In genomic region chr6:3651698-3652229, GRCh38 we compare ENCODE assay signal across 24 cellular contexts.
"Had no signal": no experiment of that assay in that cellular context is flagged by ENCODE, and none has a peak within 500 bp of the region (broad histone marks: within the 10 kb centered on the region; RNA-seq: fewer than 3 reads in every experiment).

No MANE protein-coding gene starts in this region.

- H3K4me3 Mint-ChIP-seq: dendritic cell treated with granulocyte-macrophage colony-stimulating factor and Interleukin-4, amounts not matched to agents 40 ng/mL and 50 ng/mL, for 4 days; effector memory CD8-positive, alpha-beta T cell; endodermal cell; mesothelial cell of epicardium had no signal

- H3K4me1 Mint-ChIP-seq: mesothelial cell of epicardium had no signal

- H3K27ac Mint-ChIP-seq: dendritic cell treated with granulocyte-macrophage colony-stimulating factor and Interleukin-4, amounts not matched to agents 40 ng/mL and 50 ng/mL, for 4 days; effector memory CD8-positive, alpha-beta T cell; endodermal cell; mesothelial cell of epicardium had no signal

- H3K79me2 ChIP-seq: hepatocyte had no signal

- FAIRE-seq: endometrium, frontal cortex, islet of Langerhans, keratinocyte had no signal

- H3K9me3 Mint-ChIP-seq: dendritic cell treated with granulocyte-macrophage colony-stimulating factor and Interleukin-4, amounts not matched to agents 40 ng/mL and 50 ng/mL, for 4 days; effector memory CD8-positive, alpha-beta T cell had no signal

- H3K27me3 Mint-ChIP-seq: dendritic cell treated with granulocyte-macrophage colony-stimulating factor and Interleukin-4, amounts not matched to agents 40 ng/mL and 50 ng/mL, for 4 days had no signal

- H3K27ac ChIP-seq: colonic mucosa, epithelial cell of prostate, foreskin keratinocyte, gastroesophageal sphincter, heart left ventricle, hepatocyte, left lung, lower lobe of right lung had no signal

- H2AFZ ChIP-seq: hepatocyte had no signal

- H3K4me3 ChIP-seq: colonic mucosa, gastroesophageal sphincter, heart left ventricle, hepatocyte, left lung, lower lobe of right lung, mucosa of descending colon had no signal

- H3K9me3 ChIP-seq: colonic mucosa, gastroesophageal sphincter, heart left ventricle, left lung, lower lobe of right lung, mucosa of descending colon had no signal

- H3K4me1 ChIP-seq: colonic mucosa, foreskin keratinocyte, gastroesophageal sphincter, heart left ventricle, left lung, lower lobe of right lung had no signal

- DNase-seq: colonic mucosa; cortex of kidney; effector CD8-positive, alpha-beta T cell; effector memory CD8-positive, alpha-beta T cell; endodermal cell; foreskin keratinocyte; heart left ventricle; hypothalamus; left cardiac atrium; left lung; left ventricle myocardium superior; lower lobe of right lung; mesenchymal stem cell; mucosa of descending colon had no signal

- H3K27me3 ChIP-seq: colonic mucosa, gastroesophageal sphincter, hepatocyte, left lung had no signal

- H3K36me3 ChIP-seq: colonic mucosa, gastroesophageal sphincter, heart left ventricle, left lung, lower lobe of right lung had no signal

- ATAC-seq: effector memory CD8-positive, alpha-beta T cell; esophagus mucosa; foreskin keratinocyte; gastroesophageal sphincter; heart left ventricle; left cardiac atrium; left lung; left ventricle myocardium superior; mucosa of descending colon had no signal

- H3K4me2 ChIP-seq: hepatocyte had no signal

- H3K36me3 Mint-ChIP-seq: mesothelial cell of epicardium had no signal
